In genomic region chr10:79483948-79484347, GRCh38 we compare ENCODE assay signal across 1 cellular context.
TF ChIP-seq lines count a peak whose summit lies in the region.

No MANE protein-coding gene starts in this region.

TF ChIP-seq in GM23338, 12 proteins besides CTCF, POLR2A, EP300 and RAD21 (continued from another document):
- TF ChIP-seq ZNF462 (CRISPR knock-in tag; IDR thresholded peaks at IDR 0.05) (no peak), REST (IDR thresholded peaks at IDR 0.05; ENCODE audit: unreplicated experiment) (no peak), STAT1 (IDR thresholded peaks at IDR 0.05; ENCODE audit: unreplicated experiment) (no peak), JUNB (IDR thresholded peaks at IDR 0.05; ENCODE audit: unreplicated experiment) (no peak)
TF ChIP-seq in GM23338: peak in this region for 0.
